ENCODE assay signal across 8 cellular contexts in the genomic region with DNA sequence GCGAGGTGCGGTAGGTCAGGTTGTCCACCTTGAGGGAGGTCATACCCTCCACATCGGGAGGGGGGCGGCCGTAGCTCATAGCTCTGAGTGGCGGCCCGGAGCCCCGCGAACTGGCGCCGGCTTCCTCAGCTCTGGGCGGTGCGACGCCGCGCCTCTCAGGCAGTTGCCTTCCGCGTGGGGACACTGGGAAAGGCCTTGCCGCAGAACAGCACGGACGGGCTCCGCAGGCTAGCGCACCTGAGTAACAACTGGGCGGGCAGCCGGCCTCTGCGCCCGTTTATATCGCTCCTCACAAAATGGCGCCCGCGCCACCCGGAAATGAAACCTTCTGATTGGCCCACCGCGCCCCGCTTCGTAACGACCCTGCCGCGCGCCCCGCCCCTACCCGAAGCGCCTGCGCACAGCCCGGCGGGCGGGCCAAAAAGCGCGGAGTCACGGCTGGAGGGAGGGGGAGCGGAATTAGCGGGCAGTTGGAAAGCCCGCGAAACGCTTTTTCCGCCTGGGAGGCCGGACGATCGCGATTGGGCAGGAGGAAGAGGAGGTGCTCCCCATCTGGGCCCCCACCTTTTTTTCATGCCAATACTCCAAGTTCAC. TPM values are rescaled to one million over a fixed set of nuclear protein-coding genes. Genes with fewer than 3 reads are reported as not detected.
DNase-seq lines count a peak whose midpoint lies in the region; ATAC-seq and TF ChIP-seq lines count a peak whose summit lies in the region.

A gene with protein sequence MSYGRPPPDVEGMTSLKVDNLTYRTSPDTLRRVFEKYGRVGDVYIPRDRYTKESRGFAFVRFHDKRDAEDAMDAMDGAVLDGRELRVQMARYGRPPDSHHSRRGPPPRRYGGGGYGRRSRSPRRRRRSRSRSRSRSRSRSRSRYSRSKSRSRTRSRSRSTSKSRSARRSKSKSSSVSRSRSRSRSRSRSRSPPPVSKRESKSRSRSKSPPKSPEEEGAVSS (minus strand): TSS at position 250 of the 594 bp plus-strand sequence. CDS start 171 bp downstream, at position 79.

- CTCF ChIA-PET in PC-3 (lab: Charles Lee): interaction anchor here (0.6 kb wide), 1 partner anchor 1138 kb away, joined by 9 read pairs; no protein-coding TSS in a partner anchor

- no TSS peak for BruUV-seq in PC-3 (replicated peaks; lab: Mats Ljungman, UMichigan)

- peaks cover 24% of the 10 kb centered on the region for H3F3A ChIP-seq in PC-3 (ENCODE audit: low read length, unreplicated experiment)

- no peaks in the 10 kb centered on the region for H3K9me3 ChIP-seq in PC-3 (ENCODE audit: low read length)

- peak; percentile 92 for DNase-seq in DMS114 treated with DMSO at 0.1 percent for 48 hours (lab: John Stamatoyannopoulos, UW; ENCODE audit: unreplicated experiment)
- peak; percentile 100 for DNase-seq in PC-3
- peak; percentile 99 for DNase-seq in activated T-cell treated with anti-CD3 and anti-CD28 coated beads for 48 hours (ENCODE audit: low read depth)
- peak; percentile 89 for DNase-seq in epithelial cell of prostate (ENCODE audit: low read depth, low spot score)
- DNase-seq in mucosa of gallbladder (ENCODE audit: low spot score): peak; percentile 99
- peak; percentile 93 to 97 for DNase-seq in stimulated activated CD8-positive, alpha-beta memory T cell treated with anti-CD3 and anti-CD28 coated beads, Interleukin-4, amount 100 ng/mL, for 4 hours (ENCODE audit: low read depth in 2 of 2, low spot score in 1 of 2)

- TF ChIP-seq CTCF in PC-3 (conservative IDR thresholded peaks at IDR 0.05; ENCODE audit: low read depth, low read length): no peak

- TF ChIP-seq RAD21 in Ishikawa (IDR thresholded peaks at IDR 0.05; ENCODE audit: low read depth): no peak

- peak; percentile 66 for ATAC-seq in GM21576 (IDR thresholded peaks at IDR 0.05; ENCODE audit: unreplicated experiment)
- peak; percentile 68 for ATAC-seq in PC-3

- no peaks in the 10 kb centered on the region for H3K27me3 ChIP-seq in PC-3 (ENCODE audit: low read length)

- H3K4me3 ChIP-seq in PC-3 (ENCODE audit: low read length): peak within 1 kb of the TSS; percentile 89

- H3K27ac ChIP-seq in PC-3 (ENCODE audit: low read length): peak within 1 kb of the TSS; percentile 89
- peak within 1 kb of the TSS; percentile 95 for H3K27ac ChIP-seq in epithelial cell of prostate

- peaks cover 80% of the 10 kb centered on the region for H3K79me2 ChIP-seq in PC-3 (ENCODE audit: low read length)

- TF ChIP-seq EP300 in Ishikawa (IDR thresholded peaks at IDR 0.05; ENCODE audit: borderline replicate concordance): no peak; the same call in 1 of the 2 replicates

- H3K4me1 ChIP-seq in PC-3 (ENCODE audit: insufficient read depth, low read length): peaks cover 37% of the 10 kb centered on the region

- no peaks in the 10 kb centered on the region for H3K9me2 ChIP-seq in PC-3 (replicated peaks; ENCODE audit: low read length)

- H4K20me1 ChIP-seq in PC-3 (ENCODE audit: low read length): peaks cover 45% of the 10 kb centered on the region

- intact Hi-C loops in PC-3 (cut with micrococcal nuclease): loop anchor here (10.0 kb wide), 1 partner anchor 548 kb away; no protein-coding TSS in a partner anchor

- H3K4me2 ChIP-seq in PC-3 (ENCODE audit: low read length): peak within 1 kb of the TSS; percentile 91

- H3K9ac ChIP-seq in PC-3 (ENCODE audit: low read length): peak within 1 kb of the TSS; percentile 98

- H3K36me3 ChIP-seq in PC-3 (ENCODE audit: low read depth, low read length): peaks cover 43% of the 10 kb centered on the region

- POLR2A ChIA-PET in PC-3 (lab: Charles Lee; ENCODE audit: unreplicated experiment): interaction anchor here (0.5 kb wide), 1 partner anchor 14 kb away, joined by 3 read pairs; no protein-coding TSS in a partner anchor

- peak within 1 kb of the TSS; percentile 74 for H2AFZ ChIP-seq in PC-3 (ENCODE audit: low read length)

TF ChIP-seq in Ishikawa, 13 proteins besides CTCF, POLR2A, EP300 and RAD21:
- TF ChIP-seq USF1 (IDR thresholded peaks at IDR 0.05): peak; percentile 3; the same call in 1 of the 2 replicates
- no peak for TF ChIP-seq REST (IDR thresholded peaks at IDR 0.05; ENCODE audit: low read depth)
- no peak for TF ChIP-seq ZBTB7A (IDR thresholded peaks at IDR 0.05; ENCODE audit: low read depth)
- peak; percentile 95 for TF ChIP-seq YY1 (IDR thresholded peaks at IDR 0.05; ENCODE audit: low read depth)
- peak; percentile 66; the same call in 1 of the 2 replicates for TF ChIP-seq TEAD4 (IDR thresholded peaks at IDR 0.05)
- TF ChIP-seq CREB1 (IDR thresholded peaks at IDR 0.05; ENCODE audit: low read depth): peak; percentile 51; the same call in 1 of the 2 replicates
- peak; percentile 54; the same call in 1 of the 2 replicates for TF ChIP-seq CEBPB (IDR thresholded peaks at IDR 0.05)
- TF ChIP-seq MAX (IDR thresholded peaks at IDR 0.05): peak; percentile 79
- TF ChIP-seq FOXM1 (IDR thresholded peaks at IDR 0.05; ENCODE audit: borderline replicate concordance, low read depth): no peak; the same call in 1 of the 2 replicates
- no peak for TF ChIP-seq NFIC (IDR thresholded peaks at IDR 0.05)
- peak; percentile 97 for TF ChIP-seq TAF1 (IDR thresholded peaks at IDR 0.05; ENCODE audit: low read depth)
- TF ChIP-seq EGR1 (IDR thresholded peaks at IDR 0.05): peak; percentile 32; the same call in 1 of the 2 replicates
- no peak; the same call in 1 of the 2 replicates for TF ChIP-seq TCF12 (IDR thresholded peaks at IDR 0.05; ENCODE audit: low read depth)

RNA-seq across cellular contexts. Expression of the gene that starts here (rescaled TPM):
- 562 and 859 TPM in 2 replicates for total RNA-seq in PC-3 (2014; rRNA removed)
- 130 TPM for total RNA-seq in mucosa of gallbladder

Comparison
In these comparisons a context has a peak if more than half of its experiments do, and no peak if none do; other contexts are left out.
1. Peak in every context shown above with its lines: DNase-seq, ATAC-seq, H3K4me3 ChIP-seq and H3K27ac ChIP-seq.